Comparison of ENCODE assay signal across 1 cellular context in genomic region chr10:133245439-133246235, GRCh38.
TF ChIP-seq lines count a peak whose summit lies in the region.

No MANE protein-coding gene starts in this region.

TF ChIP-seq in K562, 482 proteins besides CTCF, POLR2A, EP300 and RAD21 (continued from another document):
- TF ChIP-seq ZNF318 (IDR thresholded peaks at IDR 0.05; ENCODE audit: borderline replicate concordance in 1 of 2, low read depth in 1 of 2) (no peak), NEUROD1 (IDR thresholded peaks at IDR 0.05; ENCODE audit: borderline replicate concordance, low read depth, low read length, partially characterized antibody) (peak; percentile 75), NELFE (IDR thresholded peaks at IDR 0.05; ENCODE audit: insufficient read depth, insufficient read length) (no peak), PKNOX1 (IDR thresholded peaks at IDR 0.05) (peak; percentile 51; the same call in 1 of the 2 replicates), MEIS2 (IDR thresholded peaks at IDR 0.05; ENCODE audit: partially characterized antibody) (peak; percentile 6), NCOR1 (IDR thresholded peaks at IDR 0.05) (peak; percentile 84), RBFOX2 (IDR thresholded peaks at IDR 0.05; ENCODE audit: low read depth, low read length) (peak; percentile 55), ZNF408 (CRISPR knock-in tag; IDR thresholded peaks at IDR 0.05; ENCODE audit: low read depth) (no peak), GTF2F1 (IDR thresholded peaks at IDR 0.05; ENCODE audit: low read depth, low read length) (no peak), CBFA2T2 (conservative IDR thresholded peaks at IDR 0.05) (peak; percentile 88), IRF1 (CRISPR knock-in tag; IDR thresholded peaks at IDR 0.05; ENCODE audit: borderline replicate concordance) (no peak), ZNF696 (CRISPR knock-in tag; conservative IDR thresholded peaks at IDR 0.05) (no peak), TAF1 (IDR thresholded peaks at IDR 0.05; ENCODE audit: control insufficient read depth, extremely low read depth, insufficient read depth, low read length, severe bottlenecking) (no peak), FOXK2 (conservative IDR thresholded peaks at IDR 0.05 in 1 of 2, IDR thresholded peaks at IDR 0.05 in 1 of 2; ENCODE audit: low read depth in 2 of 2) (no peak), SFPQ (IDR thresholded peaks at IDR 0.05; ENCODE audit: low read depth, low read length) (no peak), E2F5 (CRISPR knock-in tag; IDR thresholded peaks at IDR 0.05) (no peak), ZNF512 (tag; IDR thresholded peaks at IDR 0.05) (no peak), JUND (IDR thresholded peaks at IDR 0.05; ENCODE audit: borderline replicate concordance, low read depth, low read length) (peak; percentile 64), JUND (tag; IDR thresholded peaks at IDR 0.05; ENCODE audit: borderline replicate concordance, low read depth, low read length) (peak; percentile 32; the same call in 1 of the 3 replicates), KDM1A (IDR thresholded peaks at IDR 0.05) (peak in 1 of 2 experiments; percentile 24; a peak in 1 of 4 replicates), GABPB2 (CRISPR knock-in tag; conservative IDR thresholded peaks at IDR 0.05) (no peak), ELF4 (CRISPR knock-in tag; IDR thresholded peaks at IDR 0.05) (no peak), NR0B1 (IDR thresholded peaks at IDR 0.05; ENCODE audit: partially characterized antibody) (no peak), TCF3 (CRISPR knock-in tag; IDR thresholded peaks at IDR 0.05) (peak; percentile 85), SOX6 (IDR thresholded peaks at IDR 0.05) (peak; percentile 74), SIX5 (IDR thresholded peaks at IDR 0.05; ENCODE audit: borderline replicate concordance in 1 of 2, insufficient read depth in 1 of 2, low read depth in 1 of 2, low read length in 2 of 2) (no peak), OTX1 (CRISPR knock-in tag; IDR thresholded peaks at IDR 0.05) (no peak), ARID2 (IDR thresholded peaks at IDR 0.05) (no peak), ZNF449 (CRISPR knock-in tag; IDR thresholded peaks at IDR 0.05) (no peak), GABPB1 (CRISPR knock-in tag; IDR thresholded peaks at IDR 0.05) (no peak), TBP (optimal IDR thresholded peaks at IDR 0.05; ENCODE audit: low read depth, low read length) (peak; percentile 18)
TF ChIP-seq in K562: peak in this region for 87.
